8 cellular contexts compared by ENCODE assay signal in the genomic region with DNA sequence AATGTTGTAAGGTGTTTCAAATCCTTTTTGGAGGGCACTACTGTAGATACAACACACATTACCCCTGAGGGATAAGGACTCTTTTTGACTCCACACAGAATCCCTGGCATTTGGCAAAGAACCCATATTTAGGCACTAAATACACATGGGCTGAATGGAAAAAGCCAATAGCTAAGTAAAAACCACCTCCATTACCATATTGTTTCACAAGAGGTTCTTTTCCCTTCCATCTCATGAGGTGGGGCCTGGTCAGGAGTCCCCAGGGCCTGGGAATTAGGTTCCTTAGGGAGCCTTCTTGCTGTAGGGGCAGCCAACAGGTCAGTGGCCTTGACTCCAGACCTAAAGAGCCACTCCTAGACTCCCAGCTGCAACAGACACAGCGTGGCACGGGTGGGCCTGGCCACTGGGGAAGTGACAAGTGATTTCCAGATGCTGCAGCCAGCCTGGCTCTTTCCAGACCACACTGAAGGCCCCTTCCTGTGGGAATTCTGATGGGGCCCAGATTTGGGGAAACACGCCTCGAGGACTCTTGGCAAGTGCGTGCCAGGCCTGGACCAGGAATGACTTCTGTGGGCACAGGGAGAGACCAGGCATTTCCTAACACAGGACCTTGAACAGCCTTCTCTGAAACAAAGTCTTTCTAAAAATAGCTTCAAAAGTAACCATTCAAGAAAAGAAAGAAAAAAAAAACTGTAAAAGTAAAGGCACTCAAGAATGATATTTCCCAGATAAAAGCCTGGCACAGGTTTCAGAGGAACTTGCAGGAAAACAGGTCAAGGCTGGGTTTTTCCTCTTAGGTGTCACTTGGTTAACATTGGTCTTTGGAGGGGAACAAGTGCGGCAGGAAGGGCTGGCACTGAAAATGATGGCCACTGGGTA. TPM values are rescaled to one million over a fixed set of nuclear protein-coding genes. Genes with fewer than 3 reads are reported as not detected.
DNase-seq lines count a peak whose midpoint lies in the region; ATAC-seq lines count a peak whose summit lies in the region.

No MANE protein-coding gene starts in this region.

- H3K27me3 ChIP-seq in HUES64 (ENCODE audit: insufficient read depth, low read length) (no peaks in the 10 kb centered on the region), subcutaneous abdominal adipose tissue (ENCODE audit: control insufficient read depth in 5 of 5, insufficient read depth in 4 of 5, low read length in 5 of 5) (no peaks in the 10 kb centered on the region)

- H3K27ac ChIP-seq in HUES64 (ENCODE audit: low read depth, low read length) (peak overlapping the region; percentile 84), subcutaneous abdominal adipose tissue (ENCODE audit: low read depth, low read length) (peak overlapping the region; percentile 86)

- DNase-seq in amniotic stem cell (lab: John Stamatoyannopoulos, UW), result peak; percentile 24
- DNase-seq in immature natural killer cell, result no peak
- DNase-seq in NCI-H1436 treated with DMSO at 0.1 percent for 48 hours (lab: John Stamatoyannopoulos, UW), result no peak

- no peak for ATAC-seq in esophagus mucosa
- ATAC-seq in GM18868 (IDR thresholded peaks at IDR 0.05; ENCODE audit: unreplicated experiment), result no peak
- no peak for ATAC-seq in GM18858 (IDR thresholded peaks at IDR 0.05; ENCODE audit: unreplicated experiment)

- H3K36me3 Mint-ChIP-seq in immature natural killer cell, result peaks cover 0 to 14% (median 0%) of the 10 kb centered on the region in 3 donors

- WGBS in HUES64, result 91% methylated on average over 6 of the region's 6 CpGs

- no peak overlapping the region for H3K4me3 ChIP-seq in HUES64 (ENCODE audit: low read length)
- no peak overlapping the region for H3K4me3 ChIP-seq in subcutaneous abdominal adipose tissue (ENCODE audit: low read depth in 1 of 5, low read length in 5 of 5)

- H3K27me3 Mint-ChIP-seq in immature natural killer cell (ENCODE audit: low read depth in 3 of 3), result peaks cover 3 to 11% (median 11%) of the 10 kb centered on the region in 3 donors

- H3K4me1 ChIP-seq in HUES64 (ENCODE audit: insufficient read depth, low read length), result peaks cover 20% of the 10 kb centered on the region
- peaks cover 18 to 82% (median 66%) of the 10 kb centered on the region in 5 donors for H3K4me1 ChIP-seq in subcutaneous abdominal adipose tissue (ENCODE audit: control insufficient read depth in 5 of 5, insufficient read depth in 5 of 5, low read length in 5 of 5)

- H3K27ac Mint-ChIP-seq in immature natural killer cell, result peak overlapping the region; percentile 92 to 98 (median 96)

- H3K9me3 Mint-ChIP-seq in immature natural killer cell, result no peaks in the 10 kb centered on the region

- H3K4me3 Mint-ChIP-seq in immature natural killer cell, result peak overlapping the region; percentile 72 to 84 (median 80)

- H3K9me3 ChIP-seq in HUES64 (ENCODE audit: insufficient read depth, low read depth, low read length), result no peaks in the 10 kb centered on the region
- H3K9me3 ChIP-seq in subcutaneous abdominal adipose tissue (ENCODE audit: control insufficient read depth in 5 of 5, low read length in 5 of 5), result no peaks in the 10 kb centered on the region

- H3K9ac ChIP-seq in HUES64 (ENCODE audit: low read depth, low read length) (no peak overlapping the region; the same call in 1 of the 2 replicates), subcutaneous abdominal adipose tissue (ENCODE audit: low read length in 5 of 5) (peak overlapping the region in 4 of 5 donors; percentile 24 to 62 (median 44))

- peaks cover 11% of the 10 kb centered on the region for H3K36me3 ChIP-seq in HUES64 (ENCODE audit: insufficient read depth, low read length)
- H3K36me3 ChIP-seq in subcutaneous abdominal adipose tissue (ENCODE audit: control insufficient read depth in 5 of 5, insufficient read depth in 5 of 5, low read length in 5 of 5), result peaks cover 0 to 24% (median 16%) of the 10 kb centered on the region in 5 donors

- H3K4me1 Mint-ChIP-seq in immature natural killer cell, result peaks cover 64 to 77% of the 10 kb centered on the region in 2 donors

RNA-seq across cellular contexts. Expression of gene SSH1, which starts 18.1 kb away (rescaled TPM):
- 9.7 TPM for polyA plus RNA-seq in HUES64 (2013, experiment 1 of 2)
- polyA plus RNA-seq in HUES64 (2013, experiment 2 of 2), result 11.3 TPM
- polyA plus RNA-seq in immature natural killer cell, result 10 to 100 TPM in 2 of 3 donors, under 1 TPM in 1; 0.66 to 34.9 (median 11.9) TPM
- 16.0 TPM for total RNA-seq in esophagus mucosa

RNA-seq across cellular contexts. Expression of gene DAO, which starts 40.6 kb away (rescaled TPM):
- polyA plus RNA-seq in HUES64 (2013, experiment 1 of 2), result not detected
- not detected for polyA plus RNA-seq in HUES64 (2013, experiment 2 of 2)
- not detected for polyA plus RNA-seq in immature natural killer cell
- total RNA-seq in esophagus mucosa, result not detected
